In genomic region chr19:20662421-20663105, GRCh38 we compare ENCODE assay signal across 26 cellular contexts. TPM values are rescaled to one million over a fixed set of nuclear protein-coding genes. Genes with fewer than 3 reads are reported as not detected.
DNase-seq lines count a peak whose midpoint lies in the region; ATAC-seq, FAIRE-seq and TF ChIP-seq lines count a peak whose summit lies in the region.
"Had no signal": no experiment of that assay in that cellular context is flagged by ENCODE, and none has a peak within 500 bp of the region (broad histone marks: within the 10 kb centered on the region; RNA-seq: fewer than 3 reads in every experiment).

No MANE protein-coding gene starts in this region.

- peak overlapping the region; percentile 94 for H2BK12ac ChIP-seq in neuronal stem cell (ENCODE audit: low read length)

- no peak overlapping the region for H3K9ac ChIP-seq in neuronal stem cell (ENCODE audit: low read depth, low read length, poor library complexity)

- no peak overlapping the region for H4K8ac ChIP-seq in neuronal stem cell (ENCODE audit: low read depth, low read length)

- H2BK15ac ChIP-seq in neuronal stem cell (ENCODE audit: low read length), result no peak overlapping the region

- H3K9me3 ChIP-seq in CD4-positive, CD25-positive, alpha-beta regulatory T cell (ENCODE audit: control insufficient read depth in 2 of 2, low read length in 2 of 2), result peaks cover 19 to 28% of the 10 kb centered on the region in 2 experiments
- H3K9me3 ChIP-seq in neuronal stem cell (replicated peaks in 1 of 2; ENCODE audit: control insufficient read depth in 2 of 2, insufficient read depth in 1 of 2, low read depth in 1 of 2, low read length in 2 of 2), result peaks cover 5 to 47% of the 10 kb centered on the region in 2 donors
- H3K9me3 ChIP-seq: lower lobe of right lung had no signal

- H3K4me3 ChIP-seq in CD4-positive, CD25-positive, alpha-beta regulatory T cell (ENCODE audit: low read depth, low read length), result no peak overlapping the region
- no peak overlapping the region for H3K4me3 ChIP-seq in neuronal stem cell (ENCODE audit: low read length in 2 of 2)
- H3K4me3 ChIP-seq: hepatocyte had no signal

- H3K18ac ChIP-seq in neuronal stem cell (ENCODE audit: low read length), result peak overlapping the region; percentile 80

- peaks cover 0 to 24% (median 7%) of the 10 kb centered on the region in 7 donors for H3K9me3 Mint-ChIP-seq in CD4-positive, CD25-positive, alpha-beta regulatory T cell
- H3K9me3 Mint-ChIP-seq: natural killer cell had no signal

- H3K4me1 ChIP-seq in CD4-positive, CD25-positive, alpha-beta regulatory T cell (ENCODE audit: control insufficient read depth, insufficient read depth, low read length, poor library complexity, severe bottlenecking), result no peaks in the 10 kb centered on the region
- peaks cover 0 to 10% of the 10 kb centered on the region in 2 donors for H3K4me1 ChIP-seq in neuronal stem cell (ENCODE audit: control insufficient read depth in 2 of 2, insufficient read depth in 1 of 2, low read depth in 1 of 2, low read length in 2 of 2)

- no peak overlapping the region for H2BK120ac ChIP-seq in neuronal stem cell (ENCODE audit: low read depth, low read length)

- no peak overlapping the region for H2AK5ac ChIP-seq in neuronal stem cell (ENCODE audit: low read depth, low read length)

- H3K23ac ChIP-seq in neuronal stem cell (ENCODE audit: low read depth, low read length, poor library complexity), result no peak overlapping the region

- no peak for TF ChIP-seq CTCF in VCaP (conservative IDR thresholded peaks at IDR 0.05)

- peaks cover 4 to 56% (median 16%) of the 10 kb centered on the region in 4 donors for H3K4me1 Mint-ChIP-seq in CD4-positive, CD25-positive, alpha-beta regulatory T cell

- WGBS in neuronal stem cell (ENCODE audit: extremely low coverage in 2 of 2, insufficient read length in 2 of 2, insufficient replicate concordance in 1 of 2), 2 donors, result no CpG with 5 or more reads among the region's 7 CpGs

- H3K27ac ChIP-seq in CD4-positive, CD25-positive, alpha-beta regulatory T cell (ENCODE audit: insufficient read depth, low read length, poor library complexity, severe bottlenecking), result no peak overlapping the region
- H3K27ac ChIP-seq in VCaP (peak overlapping the region; percentile 34; the same call in 1 of the 2 replicates), neuronal stem cell (replicated peaks; ENCODE audit: low read length) (no peak overlapping the region)
- H3K27ac ChIP-seq: coronary artery, hepatocyte, lower lobe of right lung had no signal

- no peak overlapping the region for H3K4me2 ChIP-seq in neuronal stem cell (ENCODE audit: insufficient read depth, low read length, poor library complexity, severe bottlenecking)

- H2AFZ ChIP-seq in neuronal stem cell (ENCODE audit: low read length), result peak overlapping the region; percentile 45

- H3K4ac ChIP-seq in neuronal stem cell (ENCODE audit: low read length), result no peak overlapping the region

- H2BK5ac ChIP-seq in neuronal stem cell (ENCODE audit: low read length), result no peak overlapping the region

- no peak for FAIRE-seq in HTR-8/SVneo (lab: Jason Lieb, UNC)
- FAIRE-seq: GM18507 had no signal

- peaks cover 9% of the 10 kb centered on the region for H3K79me1 ChIP-seq in neuronal stem cell (ENCODE audit: low read depth, low read length)

- H3K27me3 ChIP-seq in CD4-positive, CD25-positive, alpha-beta regulatory T cell (ENCODE audit: control insufficient read depth, insufficient read depth, low read length), result no peaks in the 10 kb centered on the region
- H3K27me3 ChIP-seq in neuronal stem cell (ENCODE audit: control insufficient read depth in 3 of 3, insufficient read depth in 3 of 3, low read depth in 1 of 3, low read length in 3 of 3), result no peaks in the 10 kb centered on the region
- H3K27me3 ChIP-seq: hepatocyte had no signal

- peaks cover 28% of the 10 kb centered on the region for H3K36me3 Mint-ChIP-seq in CD4-positive, CD25-positive, alpha-beta regulatory T cell
- H3K36me3 Mint-ChIP-seq: natural killer cell had no signal

- H3K4me3 Mint-ChIP-seq in CD4-positive, CD25-positive, alpha-beta regulatory T cell, result peak overlapping the region; percentile 9 to 49 (median 34)
- H3K4me3 Mint-ChIP-seq: activated naive CD8-positive, alpha-beta T cell treated with anti-CD3 and anti-CD28 coated beads, Interleukin-2, amount 10 ng/mL, durations not matched to agents 7 days and 5 days; activated T-helper 1 cell treated with anti-CD3 and anti-CD28 coated beads, Interleukin-12 subunit alpha, Interleukin-12 subunit beta, Interleukin-2, Interleukin-4 antibody, amounts not matched to agents 30 ng/mL and 10 ng/mL and 1 ng/mL, durations not matched to agents 14 hours and 24 hours and 36 hours; HFFc6; natural killer cell had no signal

- H3K27me3 Mint-ChIP-seq in CD4-positive, CD25-positive, alpha-beta regulatory T cell, result no peaks in the 10 kb centered on the region
- H3K27me3 Mint-ChIP-seq: activated naive CD8-positive, alpha-beta T cell treated with anti-CD3 and anti-CD28 coated beads, Interleukin-2, amount 10 ng/mL, durations not matched to agents 7 days and 5 days had no signal

- no peak overlapping the region for H3K14ac ChIP-seq in neuronal stem cell (ENCODE audit: low read length)

- no peak for DNase-seq in CD4-positive, CD25-positive, alpha-beta regulatory T cell
- DNase-seq in NCI-H1092 (lab: John Stamatoyannopoulos, UW) (peak; percentile 42), neuronal stem cell (ENCODE audit: low spot score) (no peak), HTR-8/SVneo (ENCODE audit: insufficient read length, low spot score) (no peak), medulla oblongata (ENCODE audit: extremely low spot score) (no peak), hepatic stellate cell (ENCODE audit: low spot score) (no peak), COLO668 (lab: John Stamatoyannopoulos, UW; ENCODE audit: unreplicated experiment) (no peak)
- DNase-seq: activated naive CD8-positive, alpha-beta T cell treated with anti-CD3 and anti-CD28 coated beads, Interleukin-2, amount 10 ng/mL, durations not matched to agents 7 days and 5 days; COR-L47; EL; HFFc6; Karpas-422; lower lobe of right lung; natural killer cell; NCI-H1048; NCI-H2171; NCI-H82; stimulated activated CD4-positive, alpha-beta T cell treated with anti-CD3 and anti-CD28 coated beads, Interleukin-4, amount 100 ng/mL, for 4 hours; T-helper 9 cell had no signal

- H3K36me3 ChIP-seq in CD4-positive, CD25-positive, alpha-beta regulatory T cell (ENCODE audit: control insufficient read depth, insufficient read depth, low read length), result peaks cover 17% of the 10 kb centered on the region
- H3K36me3 ChIP-seq in neuronal stem cell (replicated peaks in 1 of 2; ENCODE audit: control insufficient read depth in 2 of 2, insufficient read depth in 2 of 2, low read length in 2 of 2), result peaks cover 15 to 30% of the 10 kb centered on the region in 2 donors
- H3K36me3 ChIP-seq: lower lobe of right lung had no signal

- H3K27ac Mint-ChIP-seq in CD4-positive, CD25-positive, alpha-beta regulatory T cell, result peak overlapping the region in 2 of 3 donors; percentile 52 to 57
- H3K27ac Mint-ChIP-seq: activated naive CD8-positive, alpha-beta T cell treated with anti-CD3 and anti-CD28 coated beads, Interleukin-2, amount 10 ng/mL, durations not matched to agents 7 days and 5 days; activated T-helper 1 cell treated with anti-CD3 and anti-CD28 coated beads, Interleukin-12 subunit alpha, Interleukin-12 subunit beta, Interleukin-2, Interleukin-4 antibody, amounts not matched to agents 30 ng/mL and 10 ng/mL and 1 ng/mL, durations not matched to agents 14 hours and 24 hours and 36 hours; HFFc6 had no signal

- no peak overlapping the region for H4K91ac ChIP-seq in neuronal stem cell (ENCODE audit: low read depth, low read length, poor library complexity)

- ATAC-seq in CD4-positive, CD25-positive, alpha-beta regulatory T cell (ENCODE audit: low read depth in 2 of 2), result no peak
- ATAC-seq: activated CD4-positive, CD25-positive, alpha-beta regulatory T cell treated with anti-CD3 and anti-CD28 coated beads, Interleukin-2, amount 50 U/mL, for 24 hours; lower lobe of right lung; natural killer cell; psoas muscle had no signal

RNA-seq across cellular contexts. Expression of gene ZNF626, which starts 1.2 kb away (rescaled TPM):
- total RNA-seq in CD4-positive, CD25-positive, alpha-beta regulatory T cell, result 4.0 TPM
- 10 to 100 TPM in 2 of 4 donors, 1 to 10 TPM in 2; 4.5 to 17.3 (median 8.9) TPM for polyA plus RNA-seq in CD4-positive, CD25-positive, alpha-beta regulatory T cell
- polyA plus RNA-seq in neuronal stem cell (2013, experiment 1 of 2), result 10.6 TPM
- 11.7 TPM for polyA plus RNA-seq in neuronal stem cell (2013, experiment 2 of 2)
